Comparison of ENCODE assay signal across 26 cellular contexts in the genomic region with DNA sequence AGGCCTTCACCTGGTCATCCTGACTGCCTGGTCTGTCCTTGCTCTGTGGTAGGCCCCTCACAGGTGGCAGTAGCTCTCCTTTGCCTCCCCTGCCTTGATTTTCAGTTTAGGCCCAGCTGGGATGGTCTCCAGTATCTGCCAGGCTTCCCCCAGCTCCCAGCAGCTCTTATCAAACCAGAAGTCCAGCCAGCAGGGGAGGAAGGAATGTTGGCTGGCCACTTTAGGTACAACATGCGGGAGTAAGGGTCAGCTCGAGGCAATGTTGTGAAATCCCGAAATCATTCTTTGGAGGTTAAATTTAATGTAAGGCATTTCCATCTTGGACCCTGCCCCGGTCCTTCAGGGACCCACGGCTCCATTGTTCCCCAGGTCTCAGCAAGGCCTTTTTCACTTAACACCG. TPM values are rescaled to one million over a fixed set of nuclear protein-coding genes. Genes with fewer than 3 reads are reported as not detected.
A peak's percentile ranks its signal among the peaks of the same experiment; 100 is the strongest.
DNase-seq lines count a peak whose midpoint lies in the region; ATAC-seq, FAIRE-seq and TF ChIP-seq lines count a peak whose summit lies in the region.
"Had no signal": no experiment of that assay in that cellular context is flagged by ENCODE, and none has a peak within 500 bp of the region (broad histone marks: within the 10 kb centered on the region; RNA-seq: fewer than 3 reads in every experiment).

No MANE protein-coding gene starts in this region.

- peaks cover 25% of the 10 kb centered on the region for H3K4me1 ChIP-seq in Caco-2
- H3K4me1 ChIP-seq in HepG2 (ENCODE audit: insufficient read depth, low read length) = peaks cover 21% of the 10 kb centered on the region
- peaks cover 23 to 27% of the 10 kb centered on the region in 2 experiments for H3K4me1 ChIP-seq in trophoblast cell (ENCODE audit: control insufficient read depth in 1 of 2, insufficient read depth in 2 of 2, low read length in 2 of 2)
- no peaks in the 10 kb centered on the region for H3K4me1 ChIP-seq in aorta (ENCODE audit: control insufficient read depth in 1 of 2, insufficient read depth in 2 of 2, low read length in 2 of 2)
- H3K4me1 ChIP-seq: BE2C had no signal

- peaks cover 27% of the 10 kb centered on the region for H3K4me1 Mint-ChIP-seq in Caco-2 (ENCODE audit: low read depth, unreplicated experiment)
- H3K4me1 Mint-ChIP-seq: CD8-positive, alpha-beta memory T cell had no signal

- H3K27ac Mint-ChIP-seq in Caco-2 (ENCODE audit: unreplicated experiment) = peak overlapping the region; percentile 87
- H3K27ac Mint-ChIP-seq: CD14-positive monocyte; CD4-positive, alpha-beta T cell; CD8-positive, alpha-beta memory T cell had no signal

- H3K9ac ChIP-seq in HepG2 (ENCODE audit: insufficient read depth, low read depth, low read length) (no peak overlapping the region), trophoblast cell (ENCODE audit: low read length) (no peak overlapping the region)
- H3K9ac ChIP-seq: BLaER1 treated with 17β-estradiol and CSF1 and Interleukin-3, amounts not matched to agents 10 nM and 100 nM; GM23248 had no signal

- no peak overlapping the region for H3K23ac ChIP-seq in trophoblast cell (ENCODE audit: low read length)

- H3K4me3 Mint-ChIP-seq in Caco-2 (ENCODE audit: unreplicated experiment) = peak overlapping the region; percentile 34
- H3K4me3 Mint-ChIP-seq: CD4-positive, alpha-beta T cell; CD8-positive, alpha-beta memory T cell had no signal

- TF ChIP-seq RAD21 in HepG2 (CRISPR knock-in tag; IDR thresholded peaks at IDR 0.05) = no peak

- H3K4me2 ChIP-seq in HepG2 (ENCODE audit: low read depth, low read length) = no peak overlapping the region; the same call in 1 of the 2 replicates
- no peak overlapping the region for H3K4me2 ChIP-seq in trophoblast cell (ENCODE audit: low read length)
- H3K4me2 ChIP-seq: BLaER1 treated with 17β-estradiol and CSF1 and Interleukin-3, amounts not matched to agents 10 nM and 100 nM had no signal

- H3K27me3 ChIP-seq in Caco-2 (replicated peaks; ENCODE audit: control insufficient read depth, insufficient read depth, low read length) (no peaks in the 10 kb centered on the region), HepG2 (ENCODE audit: control insufficient read depth in 1 of 2, insufficient read depth in 2 of 2, low read length in 2 of 2) (peaks cover 5 to 43% of the 10 kb centered on the region in 2 experiments; a peak in 3 of 5 replicates), trophoblast cell (ENCODE audit: insufficient read depth, low read length) (no peaks in the 10 kb centered on the region), aorta (ENCODE audit: control insufficient read depth in 1 of 2, insufficient read depth in 2 of 2, low read length in 1 of 2) (no peaks in the 10 kb centered on the region)
- H3K27me3 ChIP-seq: BE2C; BLaER1 treated with 17β-estradiol and CSF1 and Interleukin-3, amounts not matched to agents 10 nM and 100 nM had no signal

- H3K4me3 ChIP-seq in Caco-2 (ENCODE audit: low read depth, low read length) (no peak overlapping the region), HepG2 (replicated peaks in 1 of 3; ENCODE audit: insufficient read depth in 1 of 3, low read depth in 2 of 3, low read length in 3 of 3) (no peak overlapping the region), trophoblast cell (ENCODE audit: low read depth, low read length) (no peak overlapping the region), aorta (ENCODE audit: low read length in 2 of 2) (no peak overlapping the region)
- H3K4me3 ChIP-seq: BLaER1 treated with 17β-estradiol and CSF1 and Interleukin-3, amounts not matched to agents 10 nM and 100 nM; GM23248 had no signal

- ATAC-seq in HepG2 = peak; percentile 41; the same call in 2 of the 3 replicates
- no peak for ATAC-seq in aorta (ENCODE audit: low FRiP score)
- ATAC-seq in GM18861 (IDR thresholded peaks at IDR 0.05; ENCODE audit: unreplicated experiment) = no peak

- H3K27me3 Mint-ChIP-seq in Caco-2 (ENCODE audit: insufficient read depth, unreplicated experiment) = no peaks in the 10 kb centered on the region

- H3K9me3 Mint-ChIP-seq in Caco-2 (ENCODE audit: unreplicated experiment) = no peaks in the 10 kb centered on the region
- H3K9me3 Mint-ChIP-seq: CD14-positive monocyte; CD4-positive, alpha-beta T cell; CD8-positive, alpha-beta memory T cell had no signal

- no peak overlapping the region for H4K12ac ChIP-seq in trophoblast cell (ENCODE audit: low read depth, low read length)

- TF ChIP-seq CTCF in Caco-2 (IDR thresholded peaks at IDR 0.05; ENCODE audit: insufficient read depth in 1 of 2, low read depth in 1 of 2, low read length in 1 of 2, severe bottlenecking in 1 of 2, unreplicated experiment in 1 of 2) (no peak), HepG2 (CRISPR knock-in tag; IDR thresholded peaks at IDR 0.05) (no peak)

- CTCF ChIA-PET in Caco-2 (lab: Charles Lee) (interaction anchor here (0.9 to 1.1 kb wide), 3 partner anchors 16 to 94 kb away, joined by 3 to 4 read pairs (median 3); no protein-coding TSS in a partner anchor), HepG2 (lab: Yijun Ruan, JAX; ENCODE audit: low intra/inter-chr PET ratio, low total read pairs) (no interaction called here)

- H3K36me3 ChIP-seq in Caco-2 (ENCODE audit: control insufficient read depth, insufficient read depth, low read length) = no peaks in the 10 kb centered on the region
- no peaks in the 10 kb centered on the region for H3K36me3 ChIP-seq in HepG2 (replicated peaks in 1 of 2; ENCODE audit: control insufficient read depth in 1 of 2, insufficient read depth in 2 of 2, low read length in 2 of 2)
- H3K36me3 ChIP-seq in trophoblast cell (ENCODE audit: control insufficient read depth in 1 of 2, insufficient read depth in 2 of 2, low read length in 2 of 2) = no peaks in the 10 kb centered on the region
- H3K36me3 ChIP-seq in aorta (ENCODE audit: control insufficient read depth in 1 of 2, insufficient read depth in 2 of 2, low read length in 1 of 2) = no peaks in the 10 kb centered on the region
- H3K36me3 ChIP-seq: BE2C; BLaER1 treated with 17β-estradiol and CSF1 and Interleukin-3, amounts not matched to agents 10 nM and 100 nM had no signal

- H2AK5ac ChIP-seq in trophoblast cell (ENCODE audit: low read length) = no peak overlapping the region

- H4K91ac ChIP-seq in trophoblast cell (ENCODE audit: low read depth, low read length) = peak overlapping the region; percentile 90

- no peak overlapping the region for H3K4ac ChIP-seq in trophoblast cell (ENCODE audit: low read depth, low read length)

- H2AFZ ChIP-seq in HepG2 (ENCODE audit: low read length) = no peak overlapping the region
- H2AFZ ChIP-seq in trophoblast cell (ENCODE audit: insufficient read depth, low read length, poor library complexity) = no peak overlapping the region
- H2AFZ ChIP-seq: GM23248 had no signal

- intact Hi-C loops in Caco-2 (cut with micrococcal nuclease; ENCODE audit: unreplicated experiment) = loop anchor here (1.0 kb wide), 1 partner anchor 14 kb away; no protein-coding TSS in a partner anchor
- intact Hi-C loops in HepG2 (cut with micrococcal nuclease; ENCODE audit: unreplicated experiment) = no loop called here
- intact Hi-C loops in aorta (cut with DNase I) = no loop called here

- peak overlapping the region; percentile 14 for H3K14ac ChIP-seq in trophoblast cell (ENCODE audit: low read length)

- DNase-seq in Caco-2 (peak; percentile 68 to 76), iPS-NIHi7 (ENCODE audit: extremely low spot score) (peak; percentile 6), HepG2 (ENCODE audit: low spot score) (no peak), trophoblast cell (peak; percentile 93 to 98), NCI-H2107 (lab: John Stamatoyannopoulos, UW) (no peak), aorta (no peak), AG20443 (ENCODE audit: low spot score) (no peak)
- DNase-seq: AML-193; BE2C; Calu3; CD4-positive, alpha-beta T cell; CD8-positive, alpha-beta memory T cell; DMS53; DMS79 treated with DMSO at 0.1 percent for 48 hours; GM23248; H7; HCEC 1CT had no signal

- H3K36me3 Mint-ChIP-seq in Caco-2 (ENCODE audit: insufficient read depth, unreplicated experiment) = peaks cover 5% of the 10 kb centered on the region
- H3K36me3 Mint-ChIP-seq: CD14-positive monocyte; CD8-positive, alpha-beta memory T cell had no signal

- peak overlapping the region; percentile 11 for H4K8ac ChIP-seq in trophoblast cell (ENCODE audit: low read depth, low read length)

- no peak for TF ChIP-seq EP300 in HepG2 (IDR thresholded peaks at IDR 0.05; ENCODE audit: low read depth in 2 of 2, low read length in 2 of 2)
- no peak for TF ChIP-seq EP300 in HepG2 (CRISPR knock-in tag; IDR thresholded peaks at IDR 0.05; ENCODE audit: borderline replicate concordance)

- peaks cover 15% of the 10 kb centered on the region for H3K79me1 ChIP-seq in trophoblast cell (ENCODE audit: low read length)

- POLR2A ChIA-PET in Caco-2 (lab: Charles Lee) (no interaction called here), HepG2 (lab: Yijun Ruan, JAX) (no interaction called here)

- no peaks in the 10 kb centered on the region for H3K79me2 ChIP-seq in HepG2 (ENCODE audit: insufficient read depth, low read length)
- H3K79me2 ChIP-seq in trophoblast cell (ENCODE audit: control insufficient read depth, insufficient read depth, low read length, poor library complexity) = no peaks in the 10 kb centered on the region

- peak overlapping the region; percentile 83 for H2BK12ac ChIP-seq in trophoblast cell (ENCODE audit: low read length)

- no TSS peak for BruUV-seq in Caco-2 (replicated peaks; lab: Mats Ljungman, UMichigan)
- BruUV-seq in HepG2 (replicated peaks; lab: Mats Ljungman, UMichigan) = no TSS peak

- in situ Hi-C loops in HepG2 (cut with HindIII; ENCODE audit: extremely low pct_ligation_motif_present, low pct_unique_long_range_greater_than_20kb) = no loop called here

- H3K27ac ChIP-seq in HepG2 (ENCODE audit: extremely low read length, insufficient read depth, low read length) (no peak overlapping the region), trophoblast cell (ENCODE audit: low read depth, low read length) (peak overlapping the region; percentile 30), aorta (ENCODE audit: low read depth in 1 of 2, low read length in 2 of 2) (no peak overlapping the region)
- H3K27ac ChIP-seq: 22Rv1; BLaER1 treated with 17β-estradiol and CSF1 and Interleukin-3, amounts not matched to agents 10 nM and 100 nM; GM23248 had no signal

- H3K9me3 ChIP-seq in Caco-2 (no peaks in the 10 kb centered on the region), HepG2 (ENCODE audit: low read length) (no peaks in the 10 kb centered on the region), trophoblast cell (ENCODE audit: insufficient read depth, low read depth, low read length) (no peaks in the 10 kb centered on the region), aorta (ENCODE audit: control insufficient read depth, low read length) (no peaks in the 10 kb centered on the region)
- H3K9me3 ChIP-seq: BE2C; BLaER1 treated with 17β-estradiol and CSF1 and Interleukin-3, amounts not matched to agents 10 nM and 100 nM had no signal

- no peak overlapping the region for H3K18ac ChIP-seq in trophoblast cell (ENCODE audit: low read length)

- H2BK5ac ChIP-seq in trophoblast cell (ENCODE audit: low read depth, low read length, poor library complexity) = peak overlapping the region; percentile 89

- no peaks in the 10 kb centered on the region; the same call in 1 of the 2 replicates for H4K20me1 ChIP-seq in HepG2 (ENCODE audit: insufficient read depth, low read length)
- H4K20me1 ChIP-seq: BLaER1 treated with 17β-estradiol and CSF1 and Interleukin-3, amounts not matched to agents 10 nM and 100 nM had no signal

- no peak for TF ChIP-seq POLR2A in HepG2 (IDR thresholded peaks at IDR 0.05; ENCODE audit: insufficient read depth in 1 of 2, low read depth in 2 of 2, low read length in 2 of 2)

- peak overlapping the region; percentile 74 for H2BK120ac ChIP-seq in trophoblast cell (ENCODE audit: insufficient read depth, low read length, poor library complexity)

- FAIRE-seq in HepG2 (lab: Jason Lieb, UNC) = no peak
- FAIRE-seq: A204.1, G401.6, GM12892, GM19239, H1 had no signal

- WGBS in HepG2 (ENCODE audit: low lambda C conversion rate) = 23% methylated on average over 6 of the region's 6 CpGs
- WGBS in trophoblast cell (ENCODE audit: extremely low coverage, insufficient coverage, insufficient read length) = no CpG with 5 or more reads among the region's 6 CpGs
- 83 to 84% methylated on average over 6 of the region's 6 CpGs for WGBS in aorta, 2 donors

RNA-seq across cellular contexts. Expression of gene ATP6V1C2, which starts 16.8 kb away (rescaled TPM):
- total RNA-seq in Caco-2 (2022) = 4.2 and 4.8 TPM in 2 replicates
- total RNA-seq in HepG2 (2016; rRNA removed; fragmentation: Illumina TruSeq; extraction: Trizol) = 0.04 TPM in 1 of 2 replicates, not detected in the other
- not detected in 2 replicates for total RNA-seq in HepG2 (2016; cell fraction: cytosol; rRNA removed; fragmentation: Illumina TruSeq; extraction: Trizol; ENCODE audit: low read depth)
- total RNA-seq in HepG2 (2016; cell fraction: insoluble cytoplasmic fraction; rRNA removed; fragmentation: Illumina TruSeq; extraction: Trizol) = 0.04 TPM in 1 of 2 replicates, not detected in the other
- not detected in 2 replicates for total RNA-seq in HepG2 (2016; cell fraction: membrane; rRNA removed; fragmentation: Illumina TruSeq; extraction: Trizol)
- 0.09 TPM in 1 of 2 replicates, not detected in the other for total RNA-seq in HepG2 (2016; cell fraction: nucleus; rRNA removed; fragmentation: Illumina TruSeq; extraction: Trizol)
- 0.10 and 0.29 TPM in 2 replicates for polyA plus RNA-seq in HepG2 (2011; rRNA removed)
- polyA plus RNA-seq in HepG2 (2011; cell fraction: cytosol; rRNA removed) = 0.05 TPM in 2 replicates
- polyA plus RNA-seq in HepG2 (2011; cell fraction: nucleus; rRNA removed) = 0.36 and 2.7 TPM in 2 replicates
- 1.4 and 1.5 TPM in 2 replicates for polyA plus RNA-seq in HepG2 (2012)
- polyA plus RNA-seq in HepG2 (2016; cell fraction: cytosol; fragmentation: Illumina TruSeq; extraction: Trizol; ENCODE audit: low read depth) = not detected in 2 replicates
- not detected in 2 replicates for polyA plus RNA-seq in HepG2 (2016; cell fraction: insoluble cytoplasmic fraction; fragmentation: Illumina TruSeq; extraction: Trizol; ENCODE audit: low read depth)
- not detected in 2 replicates for polyA plus RNA-seq in HepG2 (2016; cell fraction: membrane; fragmentation: Illumina TruSeq; extraction: Trizol; ENCODE audit: low read depth)
- not detected in 2 replicates for polyA plus RNA-seq in HepG2 (2016; cell fraction: nucleus; fragmentation: Illumina TruSeq; extraction: Trizol; ENCODE audit: insufficient read depth, low read depth)
- 7.5 TPM in 1 of 2 replicates, not detected in the other for polyA minus RNA-seq in HepG2 (2011; rRNA and poly(A)+ RNA removed; ENCODE audit: low replicate concordance)
- polyA minus RNA-seq in HepG2 (2011; cell fraction: cytosol; rRNA and poly(A)+ RNA removed) = 0.44 and 0.69 TPM in 2 replicates
- polyA minus RNA-seq in HepG2 (2011; cell fraction: nucleus; rRNA and poly(A)+ RNA removed) = 0.12 TPM in 1 of 2 replicates, not detected in the other
- 75.0 and 76.0 TPM in 2 replicates for polyA plus RNA-seq in trophoblast cell (2013)
- total RNA-seq in aorta = 1 to 10 TPM in 1 of 2 donors, under 1 TPM in 1; 0.49 to 1.7 TPM
- polyA plus RNA-seq in aorta = 1 to 10 TPM in 1 of 2 donors, under 1 TPM in 1; 0.13 to 2.5 TPM
- total RNA-seq: CD4-positive, alpha-beta T cell; GM23248 had no signal
- polyA plus RNA-seq: CD14-positive monocyte had no signal

RNA-seq across cellular contexts. Expression of gene NOL10, which starts 48.4 kb away (rescaled TPM):
- total RNA-seq in Caco-2 (2022) (38.8 and 41.7 TPM in 2 replicates), HepG2 (2016; rRNA removed; fragmentation: Illumina TruSeq; extraction: Trizol) (63.0 and 93.7 TPM in 2 replicates), aorta (10 to 100 TPM; 20.7 to 25.1 TPM)
- 30.6 and 36.8 TPM in 2 replicates for total RNA-seq in HepG2 (2016; cell fraction: cytosol; rRNA removed; fragmentation: Illumina TruSeq; extraction: Trizol; ENCODE audit: low read depth)
- total RNA-seq in HepG2 (2016; cell fraction: insoluble cytoplasmic fraction; rRNA removed; fragmentation: Illumina TruSeq; extraction: Trizol) = 58.7 and 94.5 TPM in 2 replicates
- 26.0 and 30.7 TPM in 2 replicates for total RNA-seq in HepG2 (2016; cell fraction: membrane; rRNA removed; fragmentation: Illumina TruSeq; extraction: Trizol)
- total RNA-seq in HepG2 (2016; cell fraction: nucleus; rRNA removed; fragmentation: Illumina TruSeq; extraction: Trizol) = 48.0 TPM in 2 replicates
- polyA plus RNA-seq in HepG2 (2011; rRNA removed) (20.1 and 23.0 TPM in 2 replicates), aorta (10 to 100 TPM; 10.0 to 10.9 TPM)
- polyA plus RNA-seq in HepG2 (2011; cell fraction: cytosol; rRNA removed) = 9.8 and 14.8 TPM in 2 replicates
- polyA plus RNA-seq in HepG2 (2011; cell fraction: nucleus; rRNA removed) = 13.3 and 15.1 TPM in 2 replicates
- polyA plus RNA-seq in HepG2 (2012) = 20.6 and 28.7 TPM in 2 replicates
- 7.3 and 8.1 TPM in 2 replicates for polyA plus RNA-seq in HepG2 (2016; cell fraction: cytosol; fragmentation: Illumina TruSeq; extraction: Trizol; ENCODE audit: low read depth)
- polyA plus RNA-seq in HepG2 (2016; cell fraction: insoluble cytoplasmic fraction; fragmentation: Illumina TruSeq; extraction: Trizol; ENCODE audit: low read depth) = 76.1 and 78.2 TPM in 2 replicates
- polyA plus RNA-seq in HepG2 (2016; cell fraction: membrane; fragmentation: Illumina TruSeq; extraction: Trizol; ENCODE audit: low read depth) = 13.2 and 13.8 TPM in 2 replicates
- polyA plus RNA-seq in HepG2 (2016; cell fraction: nucleus; fragmentation: Illumina TruSeq; extraction: Trizol; ENCODE audit: insufficient read depth, low read depth) = 41.1 and 41.6 TPM in 2 replicates
- 20.5 and 33.9 TPM in 2 replicates for polyA minus RNA-seq in HepG2 (2011; rRNA and poly(A)+ RNA removed; ENCODE audit: low replicate concordance)
- polyA minus RNA-seq in HepG2 (2011; cell fraction: cytosol; rRNA and poly(A)+ RNA removed) = 24.4 and 25.4 TPM in 2 replicates
- 53.0 and 56.7 TPM in 2 replicates for polyA minus RNA-seq in HepG2 (2011; cell fraction: nucleus; rRNA and poly(A)+ RNA removed)
- 20.1 and 20.2 TPM in 2 replicates for polyA plus RNA-seq in trophoblast cell (2013)

Comparison
In these comparisons a context has a peak if more than half of its experiments do, and no peak if none do; other contexts are left out.
1. DNase-seq: peak in Caco-2 (2 of 2), iPS-NIHi7 (single experiment) and trophoblast cell (2 of 2); none in HepG2 (single experiment), NCI-H2107 (single experiment), aorta (0 of 2) and AG20443 (single experiment).